In genomic region chr20:32190608-32191415, GRCh38 we compare ENCODE assay signal across 8 cellular contexts. TPM values are rescaled to one million over a fixed set of nuclear protein-coding genes. Genes with fewer than 3 reads are reported as not detected.
A peak's percentile ranks its signal among the peaks of the same experiment; 100 is the strongest.
DNase-seq lines count a peak whose midpoint lies in the region; ATAC-seq and TF ChIP-seq lines count a peak whose summit lies in the region.

No MANE protein-coding gene starts in this region.

- peak overlapping the region; percentile 100 for H3K4me2 ChIP-seq in GM23338

- peak overlapping the region; percentile 79 for H3K4me3 Mint-ChIP-seq in GM23338

- peaks cover 32% of the 10 kb centered on the region for H4K20me1 ChIP-seq in GM23338 (replicated peaks; ENCODE audit: insufficient read depth)

- H3K27ac ChIP-seq in GM23338 (ENCODE audit: low read depth), result peak overlapping the region; percentile 39; the same call in 1 of the 2 replicates

- H3K79me2 ChIP-seq in GM23338 (replicated peaks; ENCODE audit: insufficient read depth), result peaks cover 8% of the 10 kb centered on the region

- DNase-seq in GM23338 (ENCODE audit: low spot score) (peak; percentile 66), SK-N-DZ (ENCODE audit: low spot score) (peak; percentile 43), fibroblast of villous mesenchyme (ENCODE audit: low read depth) (no peak), skeletal muscle cell (ENCODE audit: low read depth) (no peak), kidney glomerular epithelial cell (lab: John Stamatoyannopoulos, UW) (no peak)
- DNase-seq in activated CD4-positive, alpha-beta T cell treated with anti-CD3 and anti-CD28 coated beads for 48 hours, result no peak

- TF ChIP-seq CTCF in GM23338 (conservative IDR thresholded peaks at IDR 0.05; ENCODE audit: low read depth in 2 of 2) (no peak; a peak in 1 of 4 replicates), fibroblast of villous mesenchyme (IDR thresholded peaks at IDR 0.05; ENCODE audit: insufficient read depth, low read depth, low read length) (no peak)

- H2AFZ ChIP-seq in GM23338, result peak overlapping the region; percentile 98

- H3K36me3 ChIP-seq in GM23338 (ENCODE audit: insufficient read depth), result peaks cover 8% of the 10 kb centered on the region; the same call in 1 of the 2 replicates

- peaks cover 18% of the 10 kb centered on the region for H3K4me1 ChIP-seq in GM23338 (ENCODE audit: insufficient read depth)

- H3K4me3 ChIP-seq in GM23338 (peak overlapping the region; percentile 93), fibroblast of villous mesenchyme (ENCODE audit: low read depth, low read length) (peak overlapping the region; percentile 61), skeletal muscle cell (ENCODE audit: low read depth, low read length) (peak overlapping the region; percentile 57)

- H3K27me3 Mint-ChIP-seq in GM23338 (ENCODE audit: insufficient read depth, low read depth, poor library complexity), result peaks cover 8% of the 10 kb centered on the region

- H3K36me3 Mint-ChIP-seq in GM23338 (ENCODE audit: low read depth), result peaks cover 24% of the 10 kb centered on the region

- no peaks in the 10 kb centered on the region for H3K9me2 ChIP-seq in GM23338 (ENCODE audit: insufficient read depth)

- H3K27ac Mint-ChIP-seq in GM23338, result peak overlapping the region; percentile 2; the same call in 1 of the 2 replicates

- peaks cover 19% of the 10 kb centered on the region for H3K4me1 Mint-ChIP-seq in GM23338

- peak; percentile 48 for ATAC-seq in GM23338
- no peak for ATAC-seq in HG03135 (IDR thresholded peaks at IDR 0.05; ENCODE audit: unreplicated experiment)
- ATAC-seq in GM21360 (IDR thresholded peaks at IDR 0.05; ENCODE audit: unreplicated experiment), result no peak

- H3K27me3 ChIP-seq in GM23338 (ENCODE audit: insufficient read depth), result no peaks in the 10 kb centered on the region

- no peaks in the 10 kb centered on the region for H3K9me3 Mint-ChIP-seq in GM23338

- peaks cover 38% of the 10 kb centered on the region for H3F3A ChIP-seq in GM23338 (replicated peaks; ENCODE audit: low read depth)

TF ChIP-seq in GM23338, 12 proteins besides CTCF, POLR2A, EP300 and RAD21:
- TF ChIP-seq JUNB (IDR thresholded peaks at IDR 0.05; ENCODE audit: unreplicated experiment) (no peak), ETS1 (IDR thresholded peaks at IDR 0.05) (no peak), EZH2phosphoT487 (IDR thresholded peaks at IDR 0.05; ENCODE audit: unreplicated experiment) (no peak), EZH2 (IDR thresholded peaks at IDR 0.05; ENCODE audit: low read depth, unreplicated experiment) (no peak), POLR2AphosphoS5 (IDR thresholded peaks at IDR 0.05; ENCODE audit: low read depth) (no peak), CREB1 (CRISPR knock-in tag; IDR thresholded peaks at IDR 0.05; ENCODE audit: low read depth) (no peak), NANOG (IDR thresholded peaks at IDR 0.05; ENCODE audit: borderline replicate concordance) (no peak), STAT1 (IDR thresholded peaks at IDR 0.05; ENCODE audit: unreplicated experiment) (no peak), REST (IDR thresholded peaks at IDR 0.05; ENCODE audit: unreplicated experiment) (no peak), ZNF331 (CRISPR knock-in tag; IDR thresholded peaks at IDR 0.05; ENCODE audit: low read depth) (no peak)
TF ChIP-seq in GM23338: peak in this region for 0.

RNA-seq across cellular contexts. Expression of gene PLAGL2, which starts 16.7 kb away (rescaled TPM):
- 28.2 and 32.0 TPM in 2 replicates for total RNA-seq in GM23338 (2014; rRNA removed; shearing (Covaris generic))
- polyA plus RNA-seq in GM23338 (2016; fragmentation: Nextera tagmentation; extraction: Ambion mirVana), result 13.2 and 14.1 TPM in 2 replicates
- 10.9 and 12.5 TPM in 2 replicates for polyA plus RNA-seq in SK-N-DZ (2014; cell fraction: cytosol; rRNA removed)
- 4.4 and 12.4 TPM in 2 replicates for polyA plus RNA-seq in SK-N-DZ (2014; cell fraction: nucleus; rRNA removed)
- total RNA-seq in fibroblast of villous mesenchyme, result 3.9 and 4.3 TPM in 2 replicates

RNA-seq across cellular contexts. Expression of gene POFUT1, which starts 16.9 kb away (rescaled TPM):
- 34.0 and 34.8 TPM in 2 replicates for total RNA-seq in GM23338 (2014; rRNA removed; shearing (Covaris generic))
- polyA plus RNA-seq in GM23338 (2016; fragmentation: Nextera tagmentation; extraction: Ambion mirVana), result 9.3 and 10.3 TPM in 2 replicates
- 30.0 and 38.8 TPM in 2 replicates for polyA plus RNA-seq in SK-N-DZ (2014; cell fraction: cytosol; rRNA removed)
- 14.4 and 15.3 TPM in 2 replicates for polyA plus RNA-seq in SK-N-DZ (2014; cell fraction: nucleus; rRNA removed)
- 43.2 and 50.1 TPM in 2 replicates for total RNA-seq in fibroblast of villous mesenchyme

Comparison
In these comparisons a context has a peak if more than half of its experiments do, and no peak if none do; other contexts are left out.
1. DNase-seq: peak in GM23338 (single experiment) and SK-N-DZ (single experiment); none in fibroblast of villous mesenchyme (single experiment), skeletal muscle cell (single experiment), kidney glomerular epithelial cell (single experiment) and activated CD4-positive, alpha-beta T cell treated with anti-CD3 and anti-CD28 coated beads for 48 hours (single experiment).
2. Peak in every context shown above with its lines, with median percentiles within 50 percentile points of each other: H3K4me3 ChIP-seq.